Comparison of ENCODE assay signal across 15 cellular contexts in genomic region chr9:16367605-16368424, GRCh38.
DNase-seq lines count a peak whose midpoint lies in the region; ATAC-seq and TF ChIP-seq lines count a peak whose summit lies in the region.
"Had no signal": no experiment of that assay in that cellular context is flagged by ENCODE, and none has a peak within 500 bp of the region (broad histone marks: within the 10 kb centered on the region; RNA-seq: fewer than 3 reads in every experiment).

No MANE protein-coding gene starts in this region.

- H3K36me3 ChIP-seq in right atrium auricular region (no peaks in the 10 kb centered on the region), SK-N-SH (replicated peaks in 1 of 2; ENCODE audit: control insufficient read depth in 1 of 2, insufficient read depth in 2 of 2, low read length in 1 of 2) (no peaks in the 10 kb centered on the region), ascending aorta (no peaks in the 10 kb centered on the region)
- H3K36me3 ChIP-seq: cardiac muscle cell had no signal

- H3K9me3 ChIP-seq in right atrium auricular region (no peaks in the 10 kb centered on the region), SK-N-SH (no peaks in the 10 kb centered on the region), ascending aorta (no peaks in the 10 kb centered on the region)

- TF ChIP-seq RAD21 in SK-N-SH (IDR thresholded peaks at IDR 0.05; ENCODE audit: low read length) = no peak

- ATAC-seq in GM18868 (IDR thresholded peaks at IDR 0.05; ENCODE audit: unreplicated experiment) = no peak

- H3K36me3 Mint-ChIP-seq in T-helper 2 cell treated with Interferon-gamma antibody and Interleukin-4, amounts not matched to agents 5 μg/mL and 100 μg/mL, for 36 hours (ENCODE audit: low read depth) = no peaks in the 10 kb centered on the region
- H3K36me3 Mint-ChIP-seq: activated CD4-positive, alpha-beta memory T cell treated with anti-CD3 and anti-CD28 coated beads for 36 hours; memory B cell had no signal

- H3K27ac ChIP-seq in right atrium auricular region = no peak overlapping the region
- H3K27ac ChIP-seq in SK-N-SH (ENCODE audit: low read depth in 2 of 2, low read length in 1 of 2) = peak overlapping the region in 1 of 2 experiments; percentile 59; a peak in 2 of 4 replicates
- H3K27ac ChIP-seq in ascending aorta = no peak overlapping the region
- H3K27ac ChIP-seq: cardiac muscle cell, skin epidermis had no signal

- POLR2A ChIA-PET in SK-N-SH (lab: Yijun Ruan, JAX) = no interaction called here

- H3K27ac Mint-ChIP-seq in T-helper 2 cell treated with Interferon-gamma antibody and Interleukin-4, amounts not matched to agents 5 μg/mL and 100 μg/mL, for 36 hours = no peak overlapping the region
- H3K27ac Mint-ChIP-seq: activated CD4-positive, alpha-beta memory T cell treated with anti-CD3 and anti-CD28 coated beads for 36 hours; activated T-helper 2 cell treated with anti-CD3 and anti-CD28 coated beads, Interferon-gamma antibody, Interleukin-2, Interleukin-4, amounts not matched to agents 10 μg/mL and 5 μg/mL and 100 μg/mL, durations not matched to agents 14 hours and 24 hours and 36 hours; IgD-negative memory B cell; memory B cell had no signal

- peak overlapping the region; percentile 59 for H3K4me2 ChIP-seq in SK-N-SH

- H3F3A ChIP-seq in SK-N-SH (replicated peaks; ENCODE audit: insufficient read depth) = peaks cover 6% of the 10 kb centered on the region

- no peak overlapping the region; the same call in 1 of the 2 replicates for H3K9ac ChIP-seq in SK-N-SH

- H3K4me1 ChIP-seq in right atrium auricular region (no peaks in the 10 kb centered on the region), SK-N-SH (ENCODE audit: control insufficient read depth in 1 of 2, insufficient read depth in 2 of 2, low read depth in 1 of 2, low read length in 1 of 2) (peaks cover 14 to 15% of the 10 kb centered on the region in 2 experiments; a peak in 3 of 4 replicates), ascending aorta (no peaks in the 10 kb centered on the region)

- H3K4me3 ChIP-seq in right atrium auricular region = no peak overlapping the region
- no peak overlapping the region for H3K4me3 ChIP-seq in SK-N-SH (ENCODE audit: low read depth in 2 of 2, low read length in 1 of 2)
- H3K4me3 ChIP-seq in ascending aorta = no peak overlapping the region
- H3K4me3 ChIP-seq: cardiac muscle cell, skin epidermis had no signal

- H3K9me3 Mint-ChIP-seq in T-helper 2 cell treated with Interferon-gamma antibody and Interleukin-4, amounts not matched to agents 5 μg/mL and 100 μg/mL, for 36 hours = peaks cover 22% of the 10 kb centered on the region

- DNase-seq in right atrium auricular region (ENCODE audit: low spot score) (peak; percentile 38), cardiac septum (ENCODE audit: low spot score) (no peak), SK-N-SH (no peak), fibroblast of peridontal ligament (ENCODE audit: extremely low read depth) (peak; percentile 45), ascending aorta (ENCODE audit: low spot score in 2 of 2) (no peak)
- DNase-seq in T-helper 2 cell treated with Interferon-gamma antibody and Interleukin-4, amounts not matched to agents 5 μg/mL and 100 μg/mL, for 36 hours (ENCODE audit: low spot score) = no peak
- DNase-seq in activated CD4-positive, alpha-beta T cell treated with anti-CD3 and anti-CD28 coated beads for 48 hours = no peak
- DNase-seq: activated CD4-positive, alpha-beta memory T cell treated with anti-CD3 and anti-CD28 coated beads for 36 hours; NCI-H146 had no signal

- no peak overlapping the region for H3K4me3 Mint-ChIP-seq in T-helper 2 cell treated with Interferon-gamma antibody and Interleukin-4, amounts not matched to agents 5 μg/mL and 100 μg/mL, for 36 hours
- H3K4me3 Mint-ChIP-seq: activated CD4-positive, alpha-beta memory T cell treated with anti-CD3 and anti-CD28 coated beads for 36 hours; IgD-negative memory B cell; memory B cell had no signal

- H2AFZ ChIP-seq in SK-N-SH (ENCODE audit: low read depth) = no peak overlapping the region

- 76% methylated on average over 10 of the region's 10 CpGs for WGBS in SK-N-SH (ENCODE audit: low lambda C conversion rate)

- H3K27me3 ChIP-seq in right atrium auricular region (no peaks in the 10 kb centered on the region), SK-N-SH (ENCODE audit: insufficient read depth) (no peaks in the 10 kb centered on the region), ascending aorta (no peaks in the 10 kb centered on the region)

- CTCF ChIA-PET in SK-N-SH (lab: Yijun Ruan, JAX) = no interaction called here

- H3K79me2 ChIP-seq in SK-N-SH (ENCODE audit: insufficient read depth) = no peaks in the 10 kb centered on the region

- no peaks in the 10 kb centered on the region for H3K9me2 ChIP-seq in SK-N-SH

- peak in 1 of 2 experiments; percentile 77; a peak in 1 of 4 replicates for TF ChIP-seq EP300 in SK-N-SH (IDR thresholded peaks at IDR 0.05; ENCODE audit: borderline replicate concordance in 1 of 2, low read depth in 1 of 2, low read length in 1 of 2)

- no peak for TF ChIP-seq CTCF in right atrium auricular region (IDR thresholded peaks at IDR 0.05)
- no peak for TF ChIP-seq CTCF in SK-N-SH (IDR thresholded peaks at IDR 0.05)
- no peak for TF ChIP-seq CTCF in ascending aorta (IDR thresholded peaks at IDR 0.05)

- intact Hi-C loops in cardiac septum (cut with DNase I) = no loop called here
- intact Hi-C loops in ascending aorta (cut with DNase I) = no loop called here

- no peaks in the 10 kb centered on the region for H3K4me1 Mint-ChIP-seq in T-helper 2 cell treated with Interferon-gamma antibody and Interleukin-4, amounts not matched to agents 5 μg/mL and 100 μg/mL, for 36 hours (ENCODE audit: low read depth)
- H3K4me1 Mint-ChIP-seq: memory B cell had no signal

- H4K20me1 ChIP-seq in SK-N-SH (ENCODE audit: insufficient read depth) = no peaks in the 10 kb centered on the region

- H3K27me3 Mint-ChIP-seq in T-helper 2 cell treated with Interferon-gamma antibody and Interleukin-4, amounts not matched to agents 5 μg/mL and 100 μg/mL, for 36 hours (ENCODE audit: low read depth) = no peaks in the 10 kb centered on the region
- H3K27me3 Mint-ChIP-seq: activated CD4-positive, alpha-beta memory T cell treated with anti-CD3 and anti-CD28 coated beads for 36 hours; memory B cell had no signal

TF ChIP-seq in SK-N-SH, 30 proteins besides CTCF, POLR2A, EP300 and RAD21 (continues in another document):
- TF ChIP-seq FOXM1 (IDR thresholded peaks at IDR 0.05; ENCODE audit: low read depth) = no peak
- TF ChIP-seq PBX3 (IDR thresholded peaks at IDR 0.05) = no peak
- no peak for TF ChIP-seq SIN3A (IDR thresholded peaks at IDR 0.05; ENCODE audit: borderline replicate concordance, low read depth, low read length)
- no peak for TF ChIP-seq YY1 (IDR thresholded peaks at IDR 0.05; ENCODE audit: low read depth)
- no peak for TF ChIP-seq ZBTB33 (IDR thresholded peaks at IDR 0.05; ENCODE audit: borderline replicate concordance, low read depth)
- no peak for TF ChIP-seq RCOR1 (IDR thresholded peaks at IDR 0.05; ENCODE audit: low read length)
- TF ChIP-seq ELF1 (IDR thresholded peaks at IDR 0.05) = no peak
- TF ChIP-seq CHD2 (IDR thresholded peaks at IDR 0.05; ENCODE audit: low read length, partially characterized antibody) = no peak
- no peak for TF ChIP-seq REST (IDR thresholded peaks at IDR 0.05; ENCODE audit: low read depth, low read length)

Comparison
In these comparisons a context has a peak if more than half of its experiments do, and no peak if none do; other contexts are left out.
1. DNase-seq: peak in right atrium auricular region (single experiment) and fibroblast of peridontal ligament (single experiment); none in cardiac septum (single experiment), SK-N-SH (single experiment), ascending aorta (0 of 2), T-helper 2 cell treated with Interferon-gamma antibody and Interleukin-4, amounts not matched to agents 5 μg/mL and 100 μg/mL, for 36 hours (single experiment) and activated CD4-positive, alpha-beta T cell treated with anti-CD3 and anti-CD28 coated beads for 48 hours (single experiment).